In genomic region chr3:166531730-166532129, GRCh38 we compare ENCODE assay signal across 1 cellular context.
TF ChIP-seq lines count a peak whose summit lies in the region.

No MANE protein-coding gene starts in this region.

TF ChIP-seq in GM23338, 12 proteins besides CTCF, POLR2A, EP300 and RAD21 (continued from another document):
- no peak for TF ChIP-seq ZNF462 (CRISPR knock-in tag; IDR thresholded peaks at IDR 0.05)
- TF ChIP-seq EZH2phosphoT487 (IDR thresholded peaks at IDR 0.05; ENCODE audit: unreplicated experiment), result no peak
- no peak for TF ChIP-seq STAT1 (IDR thresholded peaks at IDR 0.05; ENCODE audit: unreplicated experiment)
- TF ChIP-seq EZH2 (IDR thresholded peaks at IDR 0.05; ENCODE audit: low read depth, unreplicated experiment), result no peak
TF ChIP-seq in GM23338: peak in this region for 0.
